8 cellular contexts compared by ENCODE assay signal in genomic region chr9:113578279-113578865, GRCh38.
DNase-seq lines count a peak whose midpoint lies in the region; ATAC-seq and TF ChIP-seq lines count a peak whose summit lies in the region.

No MANE protein-coding gene starts in this region.

- CTCF ChIA-PET in CD4-positive, alpha-beta memory T cell (lab: Charles Lee; ENCODE audit: partially characterized antibody), result interaction anchor here (0.7 to 17.1 kb wide), 20 partner anchors 10 to 238 kb away, joined by 3 to 322 read pairs (median 14); partner anchors contain the start of genes ALAD, C9orf43, POLE3 and WDR31

- no peaks in the 10 kb centered on the region for H3K9me3 ChIP-seq in CD4-positive, alpha-beta memory T cell (ENCODE audit: control insufficient read depth in 1 of 2, low read length in 2 of 2)

- peaks cover 58 to 89% (median 76%) of the 10 kb centered on the region in 4 donors for H3K4me1 Mint-ChIP-seq in CD4-positive, alpha-beta memory T cell
- H3K4me1 Mint-ChIP-seq in naive B cell, result peaks cover 58 to 81% (median 67%) of the 10 kb centered on the region in 3 donors

- H4K20me1 ChIP-seq in KMS-11 (ENCODE audit: insufficient read depth), result no peaks in the 10 kb centered on the region

- peak overlapping the region; percentile 91 for H3K4me2 ChIP-seq in KMS-11

- peaks cover 0 to 3% (median 0%) of the 10 kb centered on the region in 8 donors for H3K9me3 Mint-ChIP-seq in CD4-positive, alpha-beta memory T cell
- H3K9me3 Mint-ChIP-seq in naive B cell, result no peaks in the 10 kb centered on the region

- intact Hi-C loops in CD4-positive, alpha-beta memory T cell (cut with micrococcal nuclease), result loop anchor here (2.0 kb wide), 1 partner anchor 304 kb away; the partner anchor contains the start of genes CDC26 and PRPF4

- peak overlapping the region in 1 of 2 donors; percentile 47 for H3K4me3 ChIP-seq in CD4-positive, alpha-beta memory T cell (ENCODE audit: low read length in 2 of 2)
- H3K4me3 ChIP-seq in KMS-11 (IDR thresholded peaks at IDR 0.05; ENCODE audit: insufficient read depth, low read depth, low read length), result no peak overlapping the region

- H3K27me3 ChIP-seq in CD4-positive, alpha-beta memory T cell (ENCODE audit: insufficient read depth, low read length), result no peaks in the 10 kb centered on the region
- no peaks in the 10 kb centered on the region for H3K27me3 ChIP-seq in KMS-11 (ENCODE audit: insufficient read depth, low read depth)

- H3K79me2 ChIP-seq in KMS-11 (ENCODE audit: insufficient read depth, low read depth), result no peaks in the 10 kb centered on the region

- H3K27ac Mint-ChIP-seq in CD4-positive, alpha-beta memory T cell, result peak overlapping the region; percentile 88 to 97 (median 96)
- peak overlapping the region in 5 of 6 donors; percentile 79 to 96 (median 94) for H3K27ac Mint-ChIP-seq in naive B cell

- ATAC-seq in naive B cell (ENCODE audit: low read depth in 2 of 2), result no peak
- ATAC-seq in HG02763 (IDR thresholded peaks at IDR 0.05; ENCODE audit: unreplicated experiment), result no peak

- no peaks in the 10 kb centered on the region for H3K36me3 ChIP-seq in CD4-positive, alpha-beta memory T cell (ENCODE audit: insufficient read depth, low read length)
- H3K36me3 ChIP-seq in KMS-11 (ENCODE audit: insufficient read depth), result no peaks in the 10 kb centered on the region

- peaks cover 3 to 11% of the 10 kb centered on the region in 2 donors for H3K36me3 Mint-ChIP-seq in CD4-positive, alpha-beta memory T cell
- H3K36me3 Mint-ChIP-seq in naive B cell, result no peaks in the 10 kb centered on the region

- peak overlapping the region; percentile 47; the same call in 1 of the 2 replicates for H2AFZ ChIP-seq in KMS-11 (ENCODE audit: low read depth)

- DNase-seq in CD4-positive, alpha-beta memory T cell, result no peak
- DNase-seq in caudate nucleus (lab: John Stamatoyannopoulos, UW) (no peak), naive B cell (no peak), AG20443 (ENCODE audit: low spot score) (no peak), hippocampal formation (lab: John Stamatoyannopoulos, UW) (no peak), NCI-H2196 (lab: John Stamatoyannopoulos, UW; ENCODE audit: unreplicated experiment) (no peak)

- no peaks in the 10 kb centered on the region for H3K27me3 Mint-ChIP-seq in CD4-positive, alpha-beta memory T cell
- no peaks in the 10 kb centered on the region for H3K27me3 Mint-ChIP-seq in naive B cell

- H3K4me3 Mint-ChIP-seq in CD4-positive, alpha-beta memory T cell, result peak overlapping the region; percentile 71 to 92 (median 82)
- peak overlapping the region in 6 of 8 donors; percentile 36 to 92 (median 86) for H3K4me3 Mint-ChIP-seq in naive B cell

- 0 out of 2 replicates have a peak, but pooled peaks have one; percentile 21 for TF ChIP-seq CTCF in KMS-11 (conservative IDR thresholded peaks at IDR 0.05; ENCODE audit: low read depth, low read length)

- H3K27ac ChIP-seq in CD4-positive, alpha-beta memory T cell (ENCODE audit: low read depth, low read length), result peak overlapping the region; percentile 69
- H3K27ac ChIP-seq in KMS-11 (peak overlapping the region; percentile 81; the same call in 1 of the 2 replicates), caudate nucleus (ENCODE audit: low read depth, low read length) (peak overlapping the region; percentile 82)

- peak overlapping the region; percentile 17; the same call in 1 of the 2 replicates for H3K9ac ChIP-seq in KMS-11

- peaks cover 70% of the 10 kb centered on the region for H3K4me1 ChIP-seq in CD4-positive, alpha-beta memory T cell (ENCODE audit: insufficient read depth, low read length)
- peaks cover 59% of the 10 kb centered on the region for H3K4me1 ChIP-seq in KMS-11 (ENCODE audit: low read depth, poor library complexity, severe bottlenecking)

- POLR2A ChIA-PET in CD4-positive, alpha-beta memory T cell (lab: Charles Lee; ENCODE audit: partially characterized antibody), result interaction anchor here (0.8 to 8.7 kb wide), 14 partner anchors 8 to 303 kb away, joined by 3 to 342 read pairs (median 6); partner anchors contain the start of genes ALAD, C9orf43, CDC26 and POLE3
